Comparison of ENCODE assay signal across 8 cellular contexts in the genomic region with DNA sequence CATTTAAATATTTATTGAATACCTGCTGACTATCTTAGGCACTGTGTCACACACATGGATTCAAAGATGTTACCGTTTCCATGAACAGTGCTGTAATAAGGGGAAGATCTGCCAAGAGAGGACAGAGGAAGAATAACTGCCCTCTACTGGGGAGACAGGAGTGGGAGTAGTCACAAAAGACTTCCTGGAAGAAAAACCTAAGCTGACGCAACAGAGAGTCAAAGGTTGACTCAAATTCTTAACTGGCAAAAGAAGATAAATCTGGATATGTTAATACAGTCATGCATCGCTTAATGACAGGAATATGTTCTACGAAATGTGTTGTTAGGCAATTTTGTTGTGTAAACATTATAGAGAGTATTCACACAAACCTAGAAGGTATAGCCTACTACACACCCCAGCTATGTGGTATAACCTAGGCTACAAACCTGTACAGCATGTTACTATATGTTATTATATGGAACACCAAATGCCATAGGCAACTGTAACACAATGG. TPM values are rescaled to one million over a fixed set of nuclear protein-coding genes. Genes with fewer than 3 reads are reported as not detected.
DNase-seq lines count a peak whose midpoint lies in the region; ATAC-seq and TF ChIP-seq lines count a peak whose summit lies in the region.

No MANE protein-coding gene starts in this region.

- TF ChIP-seq POLR2A in HCT116 (IDR thresholded peaks at IDR 0.05; ENCODE audit: borderline replicate concordance, extremely low read depth, insufficient read depth, insufficient read length) = no peak

- TF ChIP-seq RAD21 in HCT116 (IDR thresholded peaks at IDR 0.05; ENCODE audit: low read depth) = peak; percentile 46

- RAD21 ChIA-PET in HCT116 (lab: Charles Lee; ENCODE audit: low non-redundant PET in 1 of 2, low total read pairs in 2 of 2, uncharacterized antibody in 2 of 2, unreplicated experiment in 2 of 2) = interaction anchor here in 1 of 2 experiments (0.6 kb wide), 1 partner anchor 604 kb away, joined by 3 read pairs; no protein-coding TSS in a partner anchor

- H3K79me2 ChIP-seq in HCT116 (ENCODE audit: insufficient read depth, low read length) = no peaks in the 10 kb centered on the region

- no peak overlapping the region for H3K27ac ChIP-seq in HCT116 (ENCODE audit: low read depth, low read length)
- no peak overlapping the region for H3K27ac ChIP-seq in caudate nucleus (ENCODE audit: low read depth, low read length)

- no TSS peak for BruUV-seq in HCT116 (replicated peaks; lab: Mats Ljungman, UMichigan)

- no peaks in the 10 kb centered on the region for H3K36me3 ChIP-seq in HCT116 (ENCODE audit: control insufficient read depth in 1 of 2, insufficient read depth in 2 of 2, low read length in 2 of 2)

- H3K27ac Mint-ChIP-seq in osteocyte (ENCODE audit: unreplicated experiment) = peak overlapping the region; percentile 64
- no peak overlapping the region for H3K27ac Mint-ChIP-seq in stimulated activated memory B cell treated with anti-CD40 and anti-IgM and Interleukin-4, amounts not matched to agents 10 μg/mL and 1 μg/mL and 100 μg/mL, for 72 hours

- peak; percentile 76 for ATAC-seq in HCT116
- no peak for ATAC-seq in stimulated activated memory B cell treated with anti-CD40 and anti-IgM and Interleukin-4, amounts not matched to agents 10 μg/mL and 1 μg/mL and 100 μg/mL, for 72 hours

- H3K4me3 Mint-ChIP-seq in osteocyte (ENCODE audit: unreplicated experiment) = no peak overlapping the region
- H3K4me3 Mint-ChIP-seq in stimulated activated memory B cell treated with anti-CD40 and anti-IgM and Interleukin-4, amounts not matched to agents 10 μg/mL and 1 μg/mL and 100 μg/mL, for 72 hours = no peak overlapping the region

- no peaks in the 10 kb centered on the region for H4K20me1 ChIP-seq in HCT116 (ENCODE audit: insufficient read depth)

- intact Hi-C loops in HCT116 (cut with micrococcal nuclease) = loop anchor here (10.0 kb wide), 1 partner anchor 1177 kb away; no protein-coding TSS in a partner anchor

- H3K4me3 ChIP-seq in HCT116 (replicated peaks in 1 of 2; ENCODE audit: low read depth in 1 of 2, low read length in 2 of 2) (no peak overlapping the region), fibroblast of mammary gland (ENCODE audit: control insufficient read depth, low read depth, low read length) (no peak overlapping the region)

- DNase-seq in AG20443 (ENCODE audit: low spot score) = peak; percentile 77
- DNase-seq in HCT116 (ENCODE audit: low read depth, low spot score) = peak; percentile 21
- DNase-seq in SW480 (ENCODE audit: low spot score) = peak; percentile 34
- peak; percentile 95 for DNase-seq in fibroblast of mammary gland (ENCODE audit: low read depth)
- DNase-seq in osteocyte (ENCODE audit: extremely low spot score, unreplicated experiment) = no peak
- DNase-seq in ecto neural progenitor cell (ENCODE audit: low spot score) = no peak
- no peak for DNase-seq in caudate nucleus (lab: John Stamatoyannopoulos, UW)

- no peak overlapping the region for H3K4me2 ChIP-seq in HCT116 (ENCODE audit: low read length)

- H3K4me1 Mint-ChIP-seq in osteocyte (ENCODE audit: unreplicated experiment) = peaks cover 25% of the 10 kb centered on the region
- H3K4me1 Mint-ChIP-seq in stimulated activated memory B cell treated with anti-CD40 and anti-IgM and Interleukin-4, amounts not matched to agents 10 μg/mL and 1 μg/mL and 100 μg/mL, for 72 hours = no peaks in the 10 kb centered on the region

- H3K27me3 Mint-ChIP-seq in osteocyte (ENCODE audit: unreplicated experiment) = no peaks in the 10 kb centered on the region
- no peaks in the 10 kb centered on the region for H3K27me3 Mint-ChIP-seq in stimulated activated memory B cell treated with anti-CD40 and anti-IgM and Interleukin-4, amounts not matched to agents 10 μg/mL and 1 μg/mL and 100 μg/mL, for 72 hours

- POLR2A ChIA-PET in HCT116 (lab: Charles Lee) = no interaction called here

- peaks cover 15% of the 10 kb centered on the region for H3K36me3 Mint-ChIP-seq in osteocyte (ENCODE audit: unreplicated experiment)
- peaks cover 34% of the 10 kb centered on the region for H3K36me3 Mint-ChIP-seq in stimulated activated memory B cell treated with anti-CD40 and anti-IgM and Interleukin-4, amounts not matched to agents 10 μg/mL and 1 μg/mL and 100 μg/mL, for 72 hours

- H3K9ac ChIP-seq in HCT116 (ENCODE audit: low read length) = no peak overlapping the region

- peaks cover 4 to 5% of the 10 kb centered on the region in 2 experiments; a peak in 3 of 4 replicates for H3K4me1 ChIP-seq in HCT116 (ENCODE audit: control insufficient read depth in 1 of 2, insufficient read depth in 2 of 2, low read length in 2 of 2)

- no peak overlapping the region for H2AFZ ChIP-seq in HCT116 (ENCODE audit: low read depth, low read length, poor library complexity, severe bottlenecking)

- H3K9me2 ChIP-seq in HCT116 (ENCODE audit: insufficient read depth) = no peaks in the 10 kb centered on the region

- H3K9me3 Mint-ChIP-seq in osteocyte (ENCODE audit: unreplicated experiment) = no peaks in the 10 kb centered on the region
- H3K9me3 Mint-ChIP-seq in stimulated activated memory B cell treated with anti-CD40 and anti-IgM and Interleukin-4, amounts not matched to agents 10 μg/mL and 1 μg/mL and 100 μg/mL, for 72 hours = no peaks in the 10 kb centered on the region

- H3K27me3 ChIP-seq in HCT116 (ENCODE audit: insufficient read depth, low read length) = no peaks in the 10 kb centered on the region

- peak; percentile 35 to 66 (median 60); a peak in 5 of 6 replicates for TF ChIP-seq CTCF in HCT116 (IDR thresholded peaks at IDR 0.05 in 2 of 3, conservative IDR thresholded peaks at IDR 0.05 in 1 of 3; ENCODE audit: borderline replicate concordance in 1 of 3, insufficient read depth in 1 of 3, low read depth in 2 of 3, low read length in 2 of 3)
- peak; percentile 86 for TF ChIP-seq CTCF in fibroblast of mammary gland (conservative IDR thresholded peaks at IDR 0.05; ENCODE audit: control insufficient read depth, insufficient read depth, low read depth, low read length)
- peak; percentile 74 for TF ChIP-seq CTCF in osteocyte (IDR thresholded peaks at IDR 0.05)

- no peaks in the 10 kb centered on the region for H3K9me3 ChIP-seq in HCT116 (ENCODE audit: control insufficient read depth in 1 of 2, insufficient read depth in 1 of 2, low read depth in 1 of 2, low read length in 2 of 2)

- CTCF ChIA-PET in HCT116 (lab: Charles Lee) = interaction anchor here (0.6 to 1.9 kb wide), 5 partner anchors 11 to 238 kb away, joined by 3 to 9 read pairs (median 8); no protein-coding TSS in a partner anchor

TF ChIP-seq in HCT116, 20 proteins besides CTCF, POLR2A, EP300 and RAD21 (continues in another document):
- 0 out of 2 replicates have a peak, but pooled peaks have one; percentile 25 for TF ChIP-seq ELF1 (IDR thresholded peaks at IDR 0.05; ENCODE audit: borderline replicate concordance, low read depth)
- no peak for TF ChIP-seq YY1 (IDR thresholded peaks at IDR 0.05; ENCODE audit: extremely low read depth, insufficient replicate concordance, low read depth, low read length)
- no peak for TF ChIP-seq POLR2AphosphoS5 (IDR thresholded peaks at IDR 0.05; ENCODE audit: low read depth, low read length)
- TF ChIP-seq, protein P1, sequence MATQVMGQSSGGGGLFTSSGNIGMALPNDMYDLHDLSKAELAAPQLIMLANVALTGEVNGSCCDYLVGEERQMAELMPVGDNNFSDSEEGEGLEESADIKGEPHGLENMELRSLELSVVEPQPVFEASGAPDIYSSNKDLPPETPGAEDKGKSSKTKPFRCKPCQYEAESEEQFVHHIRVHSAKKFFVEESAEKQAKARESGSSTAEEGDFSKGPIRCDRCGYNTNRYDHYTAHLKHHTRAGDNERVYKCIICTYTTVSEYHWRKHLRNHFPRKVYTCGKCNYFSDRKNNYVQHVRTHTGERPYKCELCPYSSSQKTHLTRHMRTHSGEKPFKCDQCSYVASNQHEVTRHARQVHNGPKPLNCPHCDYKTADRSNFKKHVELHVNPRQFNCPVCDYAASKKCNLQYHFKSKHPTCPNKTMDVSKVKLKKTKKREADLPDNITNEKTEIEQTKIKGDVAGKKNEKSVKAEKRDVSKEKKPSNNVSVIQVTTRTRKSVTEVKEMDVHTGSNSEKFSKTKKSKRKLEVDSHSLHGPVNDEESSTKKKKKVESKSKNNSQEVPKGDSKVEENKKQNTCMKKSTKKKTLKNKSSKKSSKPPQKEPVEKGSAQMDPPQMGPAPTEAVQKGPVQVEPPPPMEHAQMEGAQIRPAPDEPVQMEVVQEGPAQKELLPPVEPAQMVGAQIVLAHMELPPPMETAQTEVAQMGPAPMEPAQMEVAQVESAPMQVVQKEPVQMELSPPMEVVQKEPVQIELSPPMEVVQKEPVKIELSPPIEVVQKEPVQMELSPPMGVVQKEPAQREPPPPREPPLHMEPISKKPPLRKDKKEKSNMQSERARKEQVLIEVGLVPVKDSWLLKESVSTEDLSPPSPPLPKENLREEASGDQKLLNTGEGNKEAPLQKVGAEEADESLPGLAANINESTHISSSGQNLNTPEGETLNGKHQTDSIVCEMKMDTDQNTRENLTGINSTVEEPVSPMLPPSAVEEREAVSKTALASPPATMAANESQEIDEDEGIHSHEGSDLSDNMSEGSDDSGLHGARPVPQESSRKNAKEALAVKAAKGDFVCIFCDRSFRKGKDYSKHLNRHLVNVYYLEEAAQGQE (IDR thresholded peaks at IDR 0.05; ENCODE audit: low read depth) = no peak
- no peak for TF ChIP-seq FOSL1 (IDR thresholded peaks at IDR 0.05; ENCODE audit: low read depth)
- peak; percentile 72 for TF ChIP-seq CEBPB (IDR thresholded peaks at IDR 0.05; ENCODE audit: low read depth)
- TF ChIP-seq ZFX (IDR thresholded peaks at IDR 0.05) = no peak
- no peak for TF ChIP-seq EGR1 (IDR thresholded peaks at IDR 0.05; ENCODE audit: low read depth)
- TF ChIP-seq JUND (IDR thresholded peaks at IDR 0.05) = no peak
- TF ChIP-seq TCF7L2 (IDR thresholded peaks at IDR 0.05; ENCODE audit: borderline replicate concordance, extremely low read depth, insufficient read depth, insufficient read length) = no peak
- TF ChIP-seq, protein P2, sequence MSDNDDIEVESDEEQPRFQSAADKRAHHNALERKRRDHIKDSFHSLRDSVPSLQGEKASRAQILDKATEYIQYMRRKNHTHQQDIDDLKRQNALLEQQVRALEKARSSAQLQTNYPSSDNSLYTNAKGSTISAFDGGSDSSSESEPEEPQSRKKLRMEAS (IDR thresholded peaks at IDR 0.05) = no peak

RNA-seq across cellular contexts. Expression of gene DCAF5, which starts 51.5 kb away (rescaled TPM):
- total RNA-seq in HCT116 (2021; ENCODE audit: unreplicated experiment) = 27.1 TPM
- polyA plus RNA-seq in HCT116 (2012) = 20.4 and 22.0 TPM in 2 replicates
- 49.5 and 56.1 TPM in 2 replicates for total RNA-seq in osteocyte

Comparison
In these comparisons a context has a peak if more than half of its experiments do, and no peak if none do; other contexts are left out.
1. DNase-seq: peak in AG20443 (single experiment), HCT116 (single experiment), SW480 (single experiment) and fibroblast of mammary gland (single experiment); none in osteocyte (single experiment), ecto neural progenitor cell (single experiment) and caudate nucleus (0 of 61).
2. Peak in every context shown above with its lines, with median percentiles within 50 percentile points of each other: CTCF ChIP-seq.